Comparison of ENCODE assay signal across 1 cellular context in genomic region chr20:2172305-2173175, GRCh38.
TF ChIP-seq lines count a peak whose summit lies in the region.

No MANE protein-coding gene starts in this region.

TF ChIP-seq in GM12878, 131 proteins besides CTCF, POLR2A, EP300 and RAD21 (continued from another document):
- TF ChIP-seq, protein P1, sequence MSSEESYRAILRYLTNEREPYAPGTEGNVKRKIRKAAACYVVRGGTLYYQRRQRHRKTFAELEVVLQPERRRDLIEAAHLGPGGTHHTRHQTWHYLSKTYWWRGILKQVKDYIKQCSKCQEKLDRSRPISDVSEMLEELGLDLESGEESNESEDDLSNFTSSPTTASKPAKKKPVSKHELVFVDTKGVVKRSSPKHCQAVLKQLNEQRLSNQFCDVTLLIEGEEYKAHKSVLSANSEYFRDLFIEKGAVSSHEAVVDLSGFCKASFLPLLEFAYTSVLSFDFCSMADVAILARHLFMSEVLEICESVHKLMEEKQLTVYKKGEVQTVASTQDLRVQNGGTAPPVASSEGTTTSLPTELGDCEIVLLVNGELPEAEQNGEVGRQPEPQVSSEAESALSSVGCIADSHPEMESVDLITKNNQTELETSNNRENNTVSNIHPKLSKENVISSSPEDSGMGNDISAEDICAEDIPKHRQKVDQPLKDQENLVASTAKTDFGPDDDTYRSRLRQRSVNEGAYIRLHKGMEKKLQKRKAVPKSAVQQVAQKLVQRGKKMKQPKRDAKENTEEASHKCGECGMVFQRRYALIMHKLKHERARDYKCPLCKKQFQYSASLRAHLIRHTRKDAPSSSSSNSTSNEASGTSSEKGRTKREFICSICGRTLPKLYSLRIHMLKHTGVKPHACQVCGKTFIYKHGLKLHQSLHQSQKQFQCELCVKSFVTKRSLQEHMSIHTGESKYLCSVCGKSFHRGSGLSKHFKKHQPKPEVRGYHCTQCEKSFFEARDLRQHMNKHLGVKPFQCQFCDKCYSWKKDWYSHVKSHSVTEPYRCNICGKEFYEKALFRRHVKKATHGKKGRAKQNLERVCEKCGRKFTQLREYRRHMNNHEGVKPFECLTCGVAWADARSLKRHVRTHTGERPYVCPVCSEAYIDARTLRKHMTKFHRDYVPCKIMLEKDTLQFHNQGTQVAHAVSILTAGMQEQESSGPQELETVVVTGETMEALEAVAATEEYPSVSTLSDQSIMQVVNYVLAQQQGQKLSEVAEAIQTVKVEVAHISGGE (CRISPR knock-in tag; IDR thresholded peaks at IDR 0.05), result no peak
